14 cellular contexts compared by ENCODE assay signal in the genomic region with DNA sequence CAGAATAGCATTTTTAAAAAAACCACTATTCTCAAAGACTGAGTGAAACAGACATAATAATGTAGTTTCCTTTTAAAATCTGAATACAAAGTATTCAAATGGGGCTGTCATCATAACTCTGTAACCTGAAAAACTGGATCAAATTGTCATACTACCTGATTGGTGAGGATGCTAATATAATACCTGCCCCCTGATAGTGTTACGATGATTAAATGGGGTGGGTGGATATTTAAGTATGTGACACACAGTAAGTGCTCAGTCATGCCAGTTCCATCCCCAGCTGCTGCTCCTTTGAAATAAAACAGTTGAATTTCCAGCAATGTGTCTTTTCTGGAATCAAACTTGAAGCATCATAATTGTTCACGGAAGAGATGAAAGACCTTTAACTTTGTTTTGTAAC. TPM values are rescaled to one million over a fixed set of nuclear protein-coding genes. Genes with fewer than 3 reads are reported as not detected.
"Had no signal": no experiment of that assay in that cellular context is flagged by ENCODE, and none has a peak within 500 bp of the region (broad histone marks: within the 10 kb centered on the region; RNA-seq: fewer than 3 reads in every experiment).

No MANE protein-coding gene starts in this region.

- H3K27ac ChIP-seq: pancreas, thyroid gland, uterus had no signal

- H3K4me1 ChIP-seq: thyroid gland, uterus had no signal

- H3K9me3 ChIP-seq: pancreas, thyroid gland, uterus had no signal

- ATAC-seq: left ventricle myocardium superior, pancreas, T-helper 17 cell had no signal

- DNase-seq: activated B cell treated with CpG ODN at 0.5 μM for 24 hours; activated CD4-positive, alpha-beta T cell treated with anti-CD3 and anti-CD28 coated beads, Interleukin-2, amount 10 ng/mL, durations not matched to agents 24 days and 14 days; activated naive CD4-positive, alpha-beta T cell treated with Interleukin-2 at 50 U/mL for 16 hours; central memory CD4-positive, alpha-beta T cell; cortex of kidney; effector CD8-positive, alpha-beta T cell; islet precursor cell; left ventricle myocardium superior; mesendoderm; pancreas; T-helper 17 cell; thyroid gland; uterus had no signal

- H3K27me3 ChIP-seq: pancreas, thyroid gland, uterus had no signal

- H3K4me3 ChIP-seq: pancreas, thyroid gland, uterus had no signal

- H3K36me3 ChIP-seq: pancreas, thyroid gland, uterus had no signal

RNA-seq across cellular contexts. Expression of a gene that starts 8.9 kb away (rescaled TPM):
- total RNA-seq: activated B cell treated with CpG ODN at 0.5 μM for 24 hours; activated CD4-positive, alpha-beta T cell treated with anti-CD3 and anti-CD28 coated beads, Interleukin-2, amount 10 ng/mL, durations not matched to agents 24 days and 14 days; left ventricle myocardium superior; skeletal muscle tissue; T-helper 17 cell had no signal
